Comparison of ENCODE assay signal across 21 cellular contexts in genomic region chr13:111503376-111503775, GRCh38.
"Had no signal": no experiment of that assay in that cellular context is flagged by ENCODE, and none has a peak within 500 bp of the region (broad histone marks: within the 10 kb centered on the region; RNA-seq: fewer than 3 reads in every experiment).

No MANE protein-coding gene starts in this region.

- ATAC-seq: gastrocnemius medialis; heart right ventricle; left cardiac atrium; lower lobe of right lung; stimulated activated naive B cell treated with anti-CD40 and anti-IgM and Interleukin-4, amounts not matched to agents 10 μg/mL and 1 μg/mL and 100 μg/mL, for 72 hours; stimulated activated naive CD8-positive, alpha-beta T cell treated with anti-CD3 and anti-CD28 coated beads, Interleukin-15, amount 100 ng/mL, for 72 hours had no signal

- H3K27me3 ChIP-seq: gastrocnemius medialis had no signal

- H3K4me1 ChIP-seq: gastrocnemius medialis, heart right ventricle, left ventricle myocardium inferior, lower lobe of right lung, sigmoid colon had no signal

- H3K36me3 ChIP-seq: gastrocnemius medialis, heart right ventricle, left ventricle myocardium inferior, lower lobe of right lung, sigmoid colon, thoracic aorta had no signal

- H3K27ac ChIP-seq: gastrocnemius medialis, heart right ventricle, left ventricle myocardium inferior, lower lobe of right lung, sigmoid colon, thoracic aorta had no signal

- H3K4me3 Mint-ChIP-seq: memory B cell; nephron progenitor cell; stimulated activated naive B cell treated with anti-CD40 and anti-IgM and Interleukin-4, amounts not matched to agents 10 μg/mL and 1 μg/mL and 100 μg/mL, for 72 hours; stimulated activated naive CD8-positive, alpha-beta T cell treated with anti-CD3 and anti-CD28 coated beads, Interleukin-15, amount 100 ng/mL, for 72 hours had no signal

- H3K36me3 Mint-ChIP-seq: memory B cell; stimulated activated naive B cell treated with anti-CD40 and anti-IgM and Interleukin-4, amounts not matched to agents 10 μg/mL and 1 μg/mL and 100 μg/mL, for 72 hours had no signal

- H3K9me3 Mint-ChIP-seq: memory B cell had no signal

- H3K9me3 ChIP-seq: gastrocnemius medialis, lower lobe of right lung, thoracic aorta had no signal

- H3K4me1 Mint-ChIP-seq: memory B cell; stimulated activated naive B cell treated with anti-CD40 and anti-IgM and Interleukin-4, amounts not matched to agents 10 μg/mL and 1 μg/mL and 100 μg/mL, for 72 hours; stimulated activated naive CD8-positive, alpha-beta T cell treated with anti-CD3 and anti-CD28 coated beads, Interleukin-15, amount 100 ng/mL, for 72 hours had no signal

- H3K27ac Mint-ChIP-seq: memory B cell; stimulated activated naive B cell treated with anti-CD40 and anti-IgM and Interleukin-4, amounts not matched to agents 10 μg/mL and 1 μg/mL and 100 μg/mL, for 72 hours; stimulated activated naive CD8-positive, alpha-beta T cell treated with anti-CD3 and anti-CD28 coated beads, Interleukin-15, amount 100 ng/mL, for 72 hours had no signal

- DNase-seq: effector memory CD4-positive, alpha-beta T cell; gastrocnemius medialis; heart right ventricle; left cardiac atrium; left ventricle myocardium inferior; lower lobe of right lung; midbrain; nephron progenitor cell; sigmoid colon; stimulated activated CD4-positive, alpha-beta T cell treated with anti-CD3 and anti-CD28 coated beads, Interleukin-2, amount 100 ng/mL, for 24 hours; stimulated activated CD4-positive, alpha-beta T cell treated with anti-CD3 and anti-CD28 coated beads, Interleukin-4, amount 100 ng/mL, for 4 hours; stimulated activated naive B cell treated with anti-CD40 and anti-IgM and Interleukin-4, amounts not matched to agents 10 μg/mL and 1 μg/mL and 100 μg/mL, for 72 hours; stimulated activated naive CD8-positive, alpha-beta T cell treated with anti-CD3 and anti-CD28 coated beads, Interleukin-15, amount 100 ng/mL, for 72 hours; substantia nigra; trophoblast cell had no signal

- H3K4me3 ChIP-seq: gastrocnemius medialis, heart right ventricle, left ventricle myocardium inferior, lower lobe of right lung, sigmoid colon, skin epidermis, thoracic aorta had no signal

- FAIRE-seq: endometrium, keratinocyte, urothelium cell line had no signal
